Comparison of ENCODE assay signal across 8 cellular contexts in genomic region chr14:35046048-35046750, GRCh38. TPM values are rescaled to one million over a fixed set of nuclear protein-coding genes. Genes with fewer than 3 reads are reported as not detected.
A peak's percentile ranks its signal among the peaks of the same experiment; 100 is the strongest.
DNase-seq lines count a peak whose midpoint lies in the region; ATAC-seq and TF ChIP-seq lines count a peak whose summit lies in the region.

TSS of gene FAM177A1 (plus strand) at chr14:35046272. CDS start at chr14:35046464, 192 bp downstream.

- H3K36me3 ChIP-seq in WERI-Rb-1 = peaks cover 7% of the 10 kb centered on the region
- no peaks in the 10 kb centered on the region for H3K36me3 ChIP-seq in breast epithelium
- no peaks in the 10 kb centered on the region for H3K36me3 ChIP-seq in skeletal muscle tissue (ENCODE audit: control insufficient read depth in 3 of 3, insufficient read depth in 3 of 3, low read length in 3 of 3)

- intact Hi-C loops in breast epithelium (cut with DNase I; ENCODE audit: low total_unique reads) = no loop called here

- ATAC-seq in GM18909 (IDR thresholded peaks at IDR 0.05; ENCODE audit: poor library complexity, unreplicated experiment) (peak; percentile 94), HG03159 (IDR thresholded peaks at IDR 0.05; ENCODE audit: unreplicated experiment) (peak; percentile 92)

- CTCF ChIA-PET in AG04450 (lab: Charles Lee) = interaction anchor here (0.7 kb wide), 1 partner anchor 376 kb away, joined by 3 read pairs; no protein-coding TSS in a partner anchor

- no peaks in the 10 kb centered on the region for H3K9me3 ChIP-seq in AG04450 (ENCODE audit: control insufficient read depth, insufficient read depth, low read length)
- H3K9me3 ChIP-seq in WERI-Rb-1 (ENCODE audit: severe bottlenecking) = no peaks in the 10 kb centered on the region
- H3K9me3 ChIP-seq in breast epithelium = no peaks in the 10 kb centered on the region
- no peaks in the 10 kb centered on the region for H3K9me3 ChIP-seq in iPS-18c (ENCODE audit: control insufficient read depth, insufficient read depth, low read length)
- no peaks in the 10 kb centered on the region for H3K9me3 ChIP-seq in skeletal muscle tissue (ENCODE audit: control insufficient read depth in 3 of 3, low read length in 3 of 3)

- peak within 1 kb of the TSS; percentile 94 to 100 (median 96) for H3K9ac ChIP-seq in skeletal muscle tissue (ENCODE audit: low read depth in 1 of 3, low read length in 3 of 3)

- H3K27ac ChIP-seq in AG04450 (ENCODE audit: low read depth, low read length) (peak within 1 kb of the TSS; percentile 96), WERI-Rb-1 (peak within 1 kb of the TSS; percentile 86), breast epithelium (peak within 1 kb of the TSS; percentile 98 to 99), skeletal muscle tissue (ENCODE audit: low read depth, low read length) (peak within 1 kb of the TSS; percentile 98)

- H3K27me3 ChIP-seq in AG04450 (ENCODE audit: control insufficient read depth, insufficient read depth, low read length) = no peaks in the 10 kb centered on the region
- no peaks in the 10 kb centered on the region for H3K27me3 ChIP-seq in WERI-Rb-1 (ENCODE audit: insufficient read depth, low read depth, severe bottlenecking)
- no peaks in the 10 kb centered on the region for H3K27me3 ChIP-seq in breast epithelium
- no peaks in the 10 kb centered on the region for H3K27me3 ChIP-seq in skeletal muscle tissue (ENCODE audit: control insufficient read depth in 3 of 3, insufficient read depth in 3 of 3, low read length in 3 of 3)

- peaks cover 0 to 4% of the 10 kb centered on the region in 2 donors for H3K4me1 ChIP-seq in breast epithelium
- peaks cover 14 to 17% (median 15%) of the 10 kb centered on the region in 3 donors for H3K4me1 ChIP-seq in skeletal muscle tissue (ENCODE audit: control insufficient read depth in 3 of 3, insufficient read depth in 3 of 3, low read length in 3 of 3)

- peak; percentile 56 for TF ChIP-seq POLR2A in breast epithelium (IDR thresholded peaks at IDR 0.05)

- H3K4me3 ChIP-seq in AG04450 (ENCODE audit: low read depth, low read length) = peak within 1 kb of the TSS; percentile 91
- peak within 1 kb of the TSS; percentile 96 for H3K4me3 ChIP-seq in WERI-Rb-1 (ENCODE audit: low read depth, low read length)
- H3K4me3 ChIP-seq in breast epithelium = peak within 1 kb of the TSS; percentile 81 to 92 (median 88)
- H3K4me3 ChIP-seq in iPS-18c (ENCODE audit: insufficient read depth, low read depth, low read length) = peak within 1 kb of the TSS; percentile 94
- H3K4me3 ChIP-seq in skeletal muscle tissue (ENCODE audit: low read length in 3 of 3) = peak within 1 kb of the TSS; percentile 94 to 95 (median 95)

- TF ChIP-seq CTCF in AG04450 (IDR thresholded peaks at IDR 0.05; ENCODE audit: low read depth, low read length) = no peak
- TF ChIP-seq CTCF in WERI-Rb-1 (IDR thresholded peaks at IDR 0.05; ENCODE audit: low read depth, low read length) = no peak
- TF ChIP-seq CTCF in breast epithelium (IDR thresholded peaks at IDR 0.05) = peak in 1 of 3 donors; percentile 6

- DNase-seq in AG04450 (ENCODE audit: low read depth, low spot score) (peak; percentile 80), NCI-H2227 (lab: John Stamatoyannopoulos, UW; ENCODE audit: unreplicated experiment) (peak; percentile 98), WERI-Rb-1 (peak; percentile 98), breast epithelium (ENCODE audit: low spot score in 2 of 2) (peak; percentile 97 to 99)

- POLR2A ChIA-PET in AG04450 (lab: Yijun Ruan, JAX) = interaction anchor here (0.5 to 1.8 kb wide), 13 partner anchors 10 to 358 kb away, joined by 3 to 8 read pairs (median 4); partner anchors contain the start of genes BAZ1A, NFKBIA and PSMA6

RNA-seq across cellular contexts. Expression of gene FAM177A1, which starts in this region (rescaled TPM):
- polyA plus RNA-seq in AG04450 (2011; rRNA removed) = 44.1 and 54.0 TPM in 2 replicates
- 10.8 and 18.9 TPM in 2 replicates for polyA minus RNA-seq in AG04450 (2011; rRNA and poly(A)+ RNA removed)
- total RNA-seq in breast epithelium (10 to 100 TPM; 34.4 to 54.0 (median 47.2) TPM), skeletal muscle tissue (13.6 TPM)

Comparison
In these comparisons a context has a peak if more than half of its experiments do, and no peak if none do; other contexts are left out.
1. Peak in every context shown above with its lines: DNase-seq, ATAC-seq, H3K4me3 ChIP-seq and H3K27ac ChIP-seq.